In genomic region chr2:187978341-187978740, GRCh38 we compare ENCODE assay signal across 19 cellular contexts.
"Had no signal": no experiment of that assay in that cellular context is flagged by ENCODE, and none has a peak within 500 bp of the region (broad histone marks: within the 10 kb centered on the region; RNA-seq: fewer than 3 reads in every experiment).

No MANE protein-coding gene starts in this region.

- H3K4me3 ChIP-seq: MG63, SJSA1, SK-N-MC had no signal

- DNase-seq: KBM-7, MG63, NCI-H1092, NCI-H1105 treated with DMSO at 0.1 percent for 48 hours, NCI-H1417 treated with DMSO at 0.1 percent for 48 hours, NCI-H1694, NCI-H187 treated with DMSO at 0.1 percent for 48 hours, NCI-H2029 treated with DMSO at 0.1 percent for 48 hours, NCI-H2107, NCI-H2227 treated with DMSO at 0.1 percent for 48 hours, NCI-H446, NCI-H510A, NCI-H524 treated with DMSO at 0.1 percent for 48 hours, NCI-H774, Right ventricle myocardium superior, RPMI8226, SIG-M5 had no signal
